ENCODE assay signal across 23 cellular contexts in genomic region chr14:82488473-82488872, GRCh38.
"Had no signal": no experiment of that assay in that cellular context is flagged by ENCODE, and none has a peak within 500 bp of the region (broad histone marks: within the 10 kb centered on the region; RNA-seq: fewer than 3 reads in every experiment).

No MANE protein-coding gene starts in this region.

- DNase-seq: activated CD4-positive, alpha-beta T cell treated with anti-CD3 and anti-CD28 coated beads, Interleukin-2, amount 10 ng/mL, durations not matched to agents 24 days and 14 days; activated CD4-positive, alpha-beta T cell treated with anti-CD3 and anti-CD28 coated beads, Interleukin-2, amount 50 U/mL, for 48 hours; activated CD4-positive, CD25-positive, alpha-beta regulatory T cell treated with anti-CD3 and anti-CD28 coated beads, Interleukin-2, amount 50 U/mL, for 72 hours; activated CD8-positive, alpha-beta memory T cell treated with anti-CD3 and anti-CD28 coated beads, Interleukin-2, amount 10 ng/mL, durations not matched to agents 7 days and 5 days; activated effector memory CD4-positive, alpha-beta T cell treated with Interleukin-2 at 50 U/mL for 16 hours; activated naive CD4-positive, alpha-beta T cell; activated T-cell treated with anti-CD3 and anti-CD28 coated beads, Interleukin-2, amount 50 U/mL, for 24 hours; NCI-H1092 treated with DMSO at 0.1 percent for 48 hours; NCI-H1417 treated with DMSO at 0.1 percent for 48 hours; NCI-H1694; NCI-H2029; NCI-H2227 treated with DMSO at 0.1 percent for 48 hours; NCI-H446 treated with DMSO at 0.1 percent for 48 hours; NCI-H524 treated with DMSO at 0.1 percent for 48 hours; NCI-H82; Peyer's patch; Right ventricle myocardium superior; SJCRH30; SK-N-SH; T-helper 1 cell had no signal

- H3K4me1 ChIP-seq: ascending aorta, Peyer's patch, SJCRH30 had no signal

- H3K36me3 ChIP-seq: ascending aorta, Peyer's patch, SJCRH30 had no signal

- H3K9me3 ChIP-seq: ascending aorta, SJCRH30, SK-N-SH had no signal

- H3K27ac ChIP-seq: ascending aorta, KMS-11, Peyer's patch, RWPE1, SJCRH30 had no signal

- H3K4me3 ChIP-seq: ascending aorta, Peyer's patch, SJCRH30 had no signal

- H3K27me3 ChIP-seq: ascending aorta, Peyer's patch, SJCRH30 had no signal
